ENCODE assay signal across 8 cellular contexts in the genomic region with DNA sequence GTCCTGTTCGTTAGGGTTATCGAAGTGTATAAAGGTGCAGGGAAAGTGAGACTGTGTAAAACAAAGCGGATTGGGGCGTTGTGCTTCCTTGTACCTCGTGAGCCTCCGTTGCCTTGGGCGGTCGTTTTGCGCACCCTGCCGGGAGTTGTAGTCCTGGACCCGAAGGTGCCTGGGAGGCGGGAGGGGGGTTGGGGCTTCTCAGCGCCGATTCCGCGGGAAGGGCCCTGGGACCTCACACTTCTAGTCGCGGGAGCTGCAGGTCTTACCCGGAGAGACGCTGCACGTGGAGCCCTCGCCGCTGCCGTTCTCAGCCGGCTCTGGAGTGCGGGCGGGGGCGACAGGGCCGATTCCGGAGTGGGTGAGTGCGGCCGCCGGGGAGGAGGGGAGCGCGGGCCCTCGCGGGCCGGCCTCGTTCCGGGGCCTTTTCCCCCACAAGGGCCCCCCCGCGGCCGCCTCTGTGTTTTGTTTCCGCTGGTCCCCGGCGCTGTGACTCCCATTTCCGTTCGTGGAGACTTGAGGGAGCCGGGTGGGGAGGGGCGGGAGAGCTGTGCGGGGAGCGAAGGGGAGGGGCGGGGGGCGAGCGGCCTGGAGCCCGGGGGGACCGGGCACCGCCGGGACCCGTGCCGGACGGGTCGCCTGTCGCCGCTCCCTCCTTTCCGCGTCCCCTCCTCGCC. TPM values are rescaled to one million over a fixed set of nuclear protein-coding genes. Genes with fewer than 3 reads are reported as not detected.
A peak's percentile ranks its signal among the peaks of the same experiment; 100 is the strongest.
DNase-seq lines count a peak whose midpoint lies in the region; ATAC-seq and TF ChIP-seq lines count a peak whose summit lies in the region.

No MANE protein-coding gene starts in this region.

- peak; percentile 78 for DNase-seq in DMS53 treated with DMSO at 0.1 percent for 48 hours (lab: John Stamatoyannopoulos, UW; ENCODE audit: unreplicated experiment)
- DNase-seq in RPMI7951 (ENCODE audit: low read depth): peak; percentile 83
- DNase-seq in activated effector memory CD4-positive, alpha-beta T cell treated with Interleukin-2 at 50 U/mL for 16 hours: peak; percentile 84
- peak; percentile 70 for DNase-seq in fibroblast of the aortic adventitia (ENCODE audit: low read depth)
- peak; percentile 85 for DNase-seq in stimulated activated naive CD8-positive, alpha-beta T cell treated with anti-CD3 and anti-CD28 coated beads, Interleukin-15, Interleukin-2, amounts not matched to agents 100 U/mL and 50 U/mL, for 24 hours

- H3K79me2 ChIP-seq in KMS-11 (ENCODE audit: insufficient read depth, low read depth): peaks cover 80% of the 10 kb centered on the region

- no peaks in the 10 kb centered on the region for H3K36me3 ChIP-seq in KMS-11 (ENCODE audit: insufficient read depth)

- H4K20me1 ChIP-seq in KMS-11 (ENCODE audit: insufficient read depth): no peaks in the 10 kb centered on the region; the same call in 1 of the 2 replicates

- H3K27ac Mint-ChIP-seq in nephron: peak overlapping the region; percentile 100

- H3K4me1 ChIP-seq in KMS-11 (ENCODE audit: low read depth, poor library complexity, severe bottlenecking): peaks cover 27% of the 10 kb centered on the region

- H3K27me3 Mint-ChIP-seq in nephron (ENCODE audit: low read depth): no peaks in the 10 kb centered on the region

- H3K4me2 ChIP-seq in KMS-11: peak overlapping the region; percentile 88; the same call in 1 of the 2 replicates

- peak overlapping the region; percentile 99 for H3K9ac ChIP-seq in KMS-11

- H3K4me3 ChIP-seq in KMS-11 (IDR thresholded peaks at IDR 0.05; ENCODE audit: insufficient read depth, low read depth, low read length) (no peak overlapping the region), fibroblast of the aortic adventitia (ENCODE audit: low read depth, low read length) (peak overlapping the region; percentile 97)

- H3K27ac ChIP-seq in KMS-11: peak overlapping the region; percentile 100

- H2AFZ ChIP-seq in KMS-11 (ENCODE audit: low read depth): peak overlapping the region; percentile 97

- peak overlapping the region; percentile 96 to 99 (median 97) for H3K4me3 Mint-ChIP-seq in nephron

- H3K9me3 Mint-ChIP-seq in nephron: no peaks in the 10 kb centered on the region

- no peaks in the 10 kb centered on the region for H3K36me3 Mint-ChIP-seq in nephron (ENCODE audit: low read depth)

- no peak for TF ChIP-seq CTCF in KMS-11 (conservative IDR thresholded peaks at IDR 0.05; ENCODE audit: low read depth, low read length)
- peak; percentile 40 for TF ChIP-seq CTCF in fibroblast of the aortic adventitia (IDR thresholded peaks at IDR 0.05; ENCODE audit: insufficient read depth, low read length)
- peak in 2 of 3 experiments; percentile 6 to 18 for TF ChIP-seq CTCF in nephron (IDR thresholded peaks at IDR 0.05; ENCODE audit: unreplicated experiment in 3 of 3)

- H3K4me1 Mint-ChIP-seq in nephron: peaks cover 38% of the 10 kb centered on the region

- ATAC-seq in GM21737 (IDR thresholded peaks at IDR 0.05; ENCODE audit: unreplicated experiment): peak; percentile 53
- ATAC-seq in stimulated activated naive CD8-positive, alpha-beta T cell treated with anti-CD3 and anti-CD28 coated beads, Interleukin-15, Interleukin-2, amounts not matched to agents 100 U/mL and 50 U/mL, for 24 hours: peak; percentile 66

- no peaks in the 10 kb centered on the region for H3K27me3 ChIP-seq in KMS-11 (ENCODE audit: insufficient read depth, low read depth)

RNA-seq across cellular contexts. Expression of a gene that starts 0.6 kb away (rescaled TPM):
- total RNA-seq in RPMI7951 (2014; rRNA removed; shearing (Covaris generic)): 19.0 and 23.8 TPM in 2 replicates
- total RNA-seq in fibroblast of the aortic adventitia (ENCODE audit: low replicate concordance): 35.3 and 48.2 TPM in 2 replicates

RNA-seq across cellular contexts. Expression of a gene that starts 0.7 kb away (rescaled TPM):
- 100 and 114 TPM in 2 replicates for total RNA-seq in RPMI7951 (2014; rRNA removed; shearing (Covaris generic))
- 17.9 and 98.9 TPM in 2 replicates for total RNA-seq in fibroblast of the aortic adventitia (ENCODE audit: low replicate concordance)
